8 cellular contexts compared by ENCODE assay signal in genomic region chr3:632571-633170, GRCh38.
DNase-seq lines count a peak whose midpoint lies in the region; ATAC-seq and TF ChIP-seq lines count a peak whose summit lies in the region.

No MANE protein-coding gene starts in this region.

- DNase-seq in NOMO-1 treated with DMSO at 0.1 percent for 48 hours (lab: John Stamatoyannopoulos, UW; ENCODE audit: unreplicated experiment) (peak; percentile 21), NOMO-1 treated with dmso at 0.1 percent for 144 hours (lab: John Stamatoyannopoulos, UW; ENCODE audit: unreplicated experiment) (no peak), PC-9 (peak in 1 of 2 experiments; percentile 39), dermis blood vessel endothelial cell (peak; percentile 70), midbrain (lab: John Stamatoyannopoulos, UW) (peak; percentile 80), mesenteric fat pad (ENCODE audit: low spot score) (no peak)
- peak; percentile 57 for DNase-seq in Jurkat, Clone E6-1 (ENCODE audit: low read depth, low spot score)

- no peak overlapping the region for H3K4me3 ChIP-seq in Jurkat, Clone E6-1 (ENCODE audit: low read length)
- no peak overlapping the region for H3K4me3 ChIP-seq in PC-9

- intact Hi-C loops in PC-9 (cut with micrococcal nuclease; ENCODE audit: unreplicated experiment): loop anchor here (5.0 kb wide), 1 partner anchor 1525 kb away; no protein-coding TSS in a partner anchor

- peak; percentile 71 for TF ChIP-seq CTCF in PC-9 (conservative IDR thresholded peaks at IDR 0.05)

- H2AFZ ChIP-seq in PC-9: no peak overlapping the region

- CTCF ChIA-PET in PC-9 (lab: Charles Lee): no interaction called here

- ATAC-seq in GM21360 (IDR thresholded peaks at IDR 0.05; ENCODE audit: unreplicated experiment): peak; percentile 83

- no peaks in the 10 kb centered on the region for H3K36me3 ChIP-seq in PC-9 (ENCODE audit: low read depth)

- no peaks in the 10 kb centered on the region for H3K27me3 ChIP-seq in PC-9 (ENCODE audit: insufficient read depth, low read depth)

- no peaks in the 10 kb centered on the region for H3F3A ChIP-seq in PC-9 (ENCODE audit: insufficient read depth, low read depth)

- H3K4me2 ChIP-seq in PC-9: no peak overlapping the region

- no peaks in the 10 kb centered on the region for H4K20me1 ChIP-seq in PC-9 (ENCODE audit: insufficient read depth)

- H3K4me1 ChIP-seq in PC-9 (replicated peaks; ENCODE audit: insufficient read depth): no peaks in the 10 kb centered on the region

- BruUV-seq in PC-9 (replicated peaks; lab: Mats Ljungman, UMichigan): no TSS peak

- H3K79me2 ChIP-seq in PC-9 (ENCODE audit: low read depth): no peaks in the 10 kb centered on the region

- H3K9me3 ChIP-seq in PC-9 (ENCODE audit: insufficient read depth, low read depth): no peaks in the 10 kb centered on the region

- no peaks in the 10 kb centered on the region for H3K9me2 ChIP-seq in PC-9 (ENCODE audit: insufficient read depth)

- H3K27ac ChIP-seq in PC-9: no peak overlapping the region

- POLR2A ChIA-PET in PC-9 (lab: Charles Lee; ENCODE audit: unreplicated experiment): no interaction called here

Comparison
In these comparisons a context has a peak if more than half of its experiments do, and no peak if none do; other contexts are left out.
1. DNase-seq: peak in NOMO-1 treated with DMSO at 0.1 percent for 48 hours (single experiment), Jurkat, Clone E6-1 (single experiment), dermis blood vessel endothelial cell (single experiment) and midbrain (single experiment); none in NOMO-1 treated with dmso at 0.1 percent for 144 hours (single experiment) and mesenteric fat pad (single experiment).